Comparison of ENCODE assay signal across 31 cellular contexts in the genomic region with DNA sequence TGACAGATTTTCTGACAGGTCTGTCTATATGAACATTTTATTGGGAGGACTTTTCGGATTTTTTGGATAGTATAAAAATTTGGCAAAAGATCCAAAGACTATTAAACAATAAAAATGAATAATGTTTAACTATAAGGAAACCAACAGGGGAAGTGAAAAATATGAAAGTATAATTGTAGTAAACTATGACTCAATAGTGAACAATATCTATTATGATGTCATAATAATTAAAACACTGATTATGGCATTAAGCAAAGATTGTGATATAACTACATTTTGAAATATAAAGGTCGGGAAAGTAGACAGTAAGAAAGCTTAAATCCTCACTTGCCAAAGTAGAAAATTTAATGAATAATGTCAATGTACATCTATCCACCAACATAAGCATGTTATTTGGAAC. TPM values are rescaled to one million over a fixed set of nuclear protein-coding genes. Genes with fewer than 3 reads are reported as not detected.
"Had no signal": no experiment of that assay in that cellular context is flagged by ENCODE, and none has a peak within 500 bp of the region (broad histone marks: within the 10 kb centered on the region; RNA-seq: fewer than 3 reads in every experiment).

No MANE protein-coding gene starts in this region.

- H3K27me3 ChIP-seq: colonic mucosa, esophagus squamous epithelium, gastrocnemius medialis, heart right ventricle, left lung had no signal

- DNase-seq: colonic mucosa; cortex of kidney; effector CD8-positive, alpha-beta T cell; effector memory CD8-positive, alpha-beta T cell; endodermal cell; erythroblast; esophagus squamous epithelium; foreskin fibroblast; foreskin melanocyte; gastrocnemius medialis; glutamatergic neuron; head of caudate nucleus; heart right ventricle; hippocampal formation; left cardiac atrium; left lung; left ventricle myocardium superior; lower lobe of right lung; mesenchymal stem cell; mucosa of descending colon; naive B cell had no signal

- ATAC-seq: effector memory CD8-positive, alpha-beta T cell; esophagus mucosa; gastrocnemius medialis; heart right ventricle; left cardiac atrium; left lung; left ventricle myocardium superior; lower lobe of right lung; mucosa of descending colon had no signal

- FAIRE-seq: endometrium, islet of Langerhans, keratinocyte had no signal

- H3K4me3 ChIP-seq: colonic mucosa, esophagus squamous epithelium, gastrocnemius medialis, heart right ventricle, left lung, lower lobe of right lung, mucosa of descending colon had no signal

- H3K4me1 ChIP-seq: colonic mucosa, esophagus squamous epithelium, gastrocnemius medialis, heart right ventricle, left lung, lower lobe of right lung had no signal

- H3K36me3 ChIP-seq: colonic mucosa, esophagus squamous epithelium, gastrocnemius medialis, heart right ventricle, left lung, lower lobe of right lung had no signal

- H3K27ac ChIP-seq: colonic mucosa, epithelial cell of prostate, esophagus squamous epithelium, gastrocnemius medialis, heart right ventricle, left lung, lower lobe of right lung had no signal

- H3K9me3 ChIP-seq: colonic mucosa, esophagus squamous epithelium, gastrocnemius medialis, lower lobe of right lung had no signal

RNA-seq across cellular contexts. Expression of a gene that starts 44.3 kb away (rescaled TPM):
- total RNA-seq: dermis microvascular lymphatic vessel endothelial cell, esophagus mucosa, esophagus squamous epithelium, gastrocnemius medialis, glomerular endothelial cell, lower leg skin, lung microvascular endothelial cell, myocyte had no signal
- polyA plus RNA-seq: keratinocyte had no signal
